In genomic region chr14:68968721-68969120, GRCh38 we compare ENCODE assay signal across 10 cellular contexts. TPM values are rescaled to one million over a fixed set of nuclear protein-coding genes. Genes with fewer than 3 reads are reported as not detected.
DNase-seq lines count a peak whose midpoint lies in the region; ATAC-seq and TF ChIP-seq lines count a peak whose summit lies in the region.
"Had no signal": no experiment of that assay in that cellular context is flagged by ENCODE, and none has a peak within 500 bp of the region (broad histone marks: within the 10 kb centered on the region; RNA-seq: fewer than 3 reads in every experiment).

No MANE protein-coding gene starts in this region.

- H3K36me3 ChIP-seq in GM23338 (ENCODE audit: insufficient read depth) (no peaks in the 10 kb centered on the region), RWPE2 (ENCODE audit: low read depth) (peaks cover 100% of the 10 kb centered on the region), esophagus muscularis mucosa (peaks cover 0 to 26% (median 16%) of the 10 kb centered on the region in 4 donors), smooth muscle cell (ENCODE audit: low read depth) (no peaks in the 10 kb centered on the region), upper lobe of left lung (peaks cover 0 to 18% (median 2%) of the 10 kb centered on the region in 4 donors), brain microvascular endothelial cell (replicated peaks) (peaks cover 70% of the 10 kb centered on the region)

- peaks cover 6% of the 10 kb centered on the region for H3K27me3 Mint-ChIP-seq in GM23338 (ENCODE audit: insufficient read depth, low read depth, poor library complexity)
- H3K27me3 Mint-ChIP-seq: stimulated activated naive B cell treated with anti-CD40 and anti-IgM and Interleukin-4, amounts not matched to agents 10 μg/mL and 1 μg/mL and 100 μg/mL, for 72 hours had no signal

- no peaks in the 10 kb centered on the region for H3K9me2 ChIP-seq in GM23338 (ENCODE audit: insufficient read depth)

- H3K4me3 Mint-ChIP-seq in GM23338, result no peak overlapping the region
- H3K4me3 Mint-ChIP-seq: stimulated activated naive B cell treated with anti-CD40 and anti-IgM and Interleukin-4, amounts not matched to agents 10 μg/mL and 1 μg/mL and 100 μg/mL, for 72 hours had no signal

- H3K9ac ChIP-seq in smooth muscle cell (ENCODE audit: low read depth), result no peak overlapping the region

- H3K27ac ChIP-seq in GM23338 (ENCODE audit: low read depth) (no peak overlapping the region), RWPE2 (ENCODE audit: poor library complexity, severe bottlenecking) (peak overlapping the region; percentile 98), esophagus muscularis mucosa (replicated peaks in 1 of 4) (peak overlapping the region; percentile 97 to 100 (median 98)), smooth muscle cell (ENCODE audit: low read depth) (peak overlapping the region; percentile 96), upper lobe of left lung (peak overlapping the region in 1 of 4 donors; percentile 7), brain microvascular endothelial cell (no peak overlapping the region)

- H3K79me2 ChIP-seq in GM23338 (replicated peaks; ENCODE audit: insufficient read depth) (peaks cover 100% of the 10 kb centered on the region), smooth muscle cell (ENCODE audit: low read depth) (peaks cover 100% of the 10 kb centered on the region)

- peaks cover 81% of the 10 kb centered on the region for H3K4me1 Mint-ChIP-seq in GM23338
- H3K4me1 Mint-ChIP-seq: stimulated activated naive B cell treated with anti-CD40 and anti-IgM and Interleukin-4, amounts not matched to agents 10 μg/mL and 1 μg/mL and 100 μg/mL, for 72 hours had no signal

- no peak overlapping the region for H3K27ac Mint-ChIP-seq in GM23338
- H3K27ac Mint-ChIP-seq: stimulated activated naive B cell treated with anti-CD40 and anti-IgM and Interleukin-4, amounts not matched to agents 10 μg/mL and 1 μg/mL and 100 μg/mL, for 72 hours had no signal

- no peaks in the 10 kb centered on the region for H3K9me3 Mint-ChIP-seq in GM23338

- no peak overlapping the region for H3K4me3 ChIP-seq in GM23338
- H3K4me3 ChIP-seq in RWPE2 (ENCODE audit: severe bottlenecking), result no peak overlapping the region
- peak overlapping the region; percentile 0 to 15 (median 8) for H3K4me3 ChIP-seq in esophagus muscularis mucosa
- H3K4me3 ChIP-seq in smooth muscle cell, result no peak overlapping the region
- no peak overlapping the region for H3K4me3 ChIP-seq in upper lobe of left lung
- H3K4me3 ChIP-seq in brain microvascular endothelial cell (ENCODE audit: low read depth, low read length), result no peak overlapping the region

- ATAC-seq in GM23338 (no peak; the same call in 2 of the 3 replicates), RWPE2 (ENCODE audit: low read depth) (no peak), upper lobe of left lung (ENCODE audit: low FRiP score in 2 of 2) (no peak)
- ATAC-seq: stimulated activated naive B cell treated with anti-CD40 and anti-IgM and Interleukin-4, amounts not matched to agents 10 μg/mL and 1 μg/mL and 100 μg/mL, for 72 hours had no signal

- TF ChIP-seq EP300 in esophagus muscularis mucosa (IDR thresholded peaks at IDR 0.05) (no peak), upper lobe of left lung (IDR thresholded peaks at IDR 0.05) (no peak)

- H3K27me3 ChIP-seq in GM23338 (ENCODE audit: insufficient read depth) (no peaks in the 10 kb centered on the region), RWPE2 (ENCODE audit: insufficient read depth, poor library complexity, severe bottlenecking) (no peaks in the 10 kb centered on the region), esophagus muscularis mucosa (no peaks in the 10 kb centered on the region), smooth muscle cell (ENCODE audit: low read depth) (no peaks in the 10 kb centered on the region), upper lobe of left lung (no peaks in the 10 kb centered on the region), brain microvascular endothelial cell (replicated peaks) (no peaks in the 10 kb centered on the region)

- TF ChIP-seq CTCF in GM23338 (conservative IDR thresholded peaks at IDR 0.05; ENCODE audit: low read depth in 2 of 2), result no peak
- TF ChIP-seq CTCF in RWPE2 (IDR thresholded peaks at IDR 0.05; ENCODE audit: poor library complexity, severe bottlenecking), result no peak
- TF ChIP-seq CTCF in esophagus muscularis mucosa (IDR thresholded peaks at IDR 0.05), result no peak
- TF ChIP-seq CTCF in smooth muscle cell (IDR thresholded peaks at IDR 0.05; ENCODE audit: borderline replicate concordance, insufficient read depth, poor library complexity, severe bottlenecking), result no peak
- TF ChIP-seq CTCF in upper lobe of left lung (IDR thresholded peaks at IDR 0.05), result no peak
- TF ChIP-seq CTCF in brain microvascular endothelial cell (IDR thresholded peaks at IDR 0.05; ENCODE audit: low read depth, low read length, missing control alignments), result no peak

- DNase-seq in GM23338 (ENCODE audit: low spot score), result no peak
- DNase-seq in RWPE2 (ENCODE audit: low spot score), result no peak
- DNase-seq in esophagus muscularis mucosa (ENCODE audit: extremely low spot score), result no peak
- DNase-seq in smooth muscle cell (lab: John Stamatoyannopoulos, UW; ENCODE audit: unreplicated experiment), result no peak
- DNase-seq in upper lobe of left lung, result no peak
- no peak for DNase-seq in brain microvascular endothelial cell
- no peak for DNase-seq in dermis blood vessel endothelial cell
- DNase-seq: NCI-H345; RPMI8226; stimulated activated naive B cell treated with anti-CD40 and anti-IgM and Interleukin-4, amounts not matched to agents 10 μg/mL and 1 μg/mL and 100 μg/mL, for 72 hours had no signal

- no peak overlapping the region for H2AFZ ChIP-seq in GM23338
- H2AFZ ChIP-seq in smooth muscle cell (ENCODE audit: low read depth), result no peak overlapping the region

- 0 out of 2 replicates have a peak, but pooled peaks cover 8% of the 10 kb centered on the region for H3F3A ChIP-seq in GM23338 (replicated peaks; ENCODE audit: low read depth)
- peaks cover 18% of the 10 kb centered on the region for H3F3A ChIP-seq in smooth muscle cell (ENCODE audit: low read depth)

- peaks cover 95% of the 10 kb centered on the region for H4K20me1 ChIP-seq in GM23338 (replicated peaks; ENCODE audit: insufficient read depth)
- H4K20me1 ChIP-seq in smooth muscle cell (ENCODE audit: low read depth), result peaks cover 100% of the 10 kb centered on the region

- intact Hi-C loops in esophagus muscularis mucosa (cut with DNase I), result no loop called here

- H3K36me3 Mint-ChIP-seq in GM23338 (ENCODE audit: low read depth), result peaks cover 24% of the 10 kb centered on the region

- in situ Hi-C loops in brain microvascular endothelial cell (cut with HindIII; ENCODE audit: low pct_ligation_motif_present, low sequenced_read_pairs), result no loop called here

- H3K4me1 ChIP-seq in GM23338 (ENCODE audit: insufficient read depth), result peaks cover 64% of the 10 kb centered on the region
- peaks cover 100% of the 10 kb centered on the region for H3K4me1 ChIP-seq in RWPE2 (ENCODE audit: insufficient read depth, poor library complexity, severe bottlenecking)
- peaks cover 81 to 100% (median 100%) of the 10 kb centered on the region in 4 donors for H3K4me1 ChIP-seq in esophagus muscularis mucosa
- H3K4me1 ChIP-seq in smooth muscle cell (ENCODE audit: low read depth), result peaks cover 26% of the 10 kb centered on the region
- H3K4me1 ChIP-seq in upper lobe of left lung, result peaks cover 50 to 65% (median 57%) of the 10 kb centered on the region in 4 donors

- WGBS in esophagus muscularis mucosa, result 43% methylated on average over 1 of the region's 4 CpGs
- 87% methylated on average over 4 of the region's 4 CpGs for WGBS in smooth muscle cell (ENCODE audit: low lambda C conversion rate)
- WGBS in upper lobe of left lung, 2 donors, result 83 to 95% methylated on average over 1 to 4 of the region's 4 CpGs

- 0 out of 2 replicates have a peak overlapping the region, but pooled peaks have one; percentile 61 for H3K4me2 ChIP-seq in GM23338
- peak overlapping the region; percentile 37 for H3K4me2 ChIP-seq in smooth muscle cell

- no peak for TF ChIP-seq POLR2A in esophagus muscularis mucosa (IDR thresholded peaks at IDR 0.05; ENCODE audit: low read depth)
- TF ChIP-seq POLR2A in upper lobe of left lung (IDR thresholded peaks at IDR 0.05), result no peak

- H3K9me3 ChIP-seq in RWPE2 (ENCODE audit: severe bottlenecking) (no peaks in the 10 kb centered on the region), esophagus muscularis mucosa (no peaks in the 10 kb centered on the region), smooth muscle cell (replicated peaks; ENCODE audit: low read depth) (no peaks in the 10 kb centered on the region), upper lobe of left lung (no peaks in the 10 kb centered on the region)

TF ChIP-seq in GM23338, 12 proteins besides CTCF, POLR2A, EP300 and RAD21 (continues in another document):
- TF ChIP-seq CREB1 (CRISPR knock-in tag; IDR thresholded peaks at IDR 0.05; ENCODE audit: low read depth) (no peak), NANOG (IDR thresholded peaks at IDR 0.05; ENCODE audit: borderline replicate concordance) (no peak), POLR2AphosphoS5 (IDR thresholded peaks at IDR 0.05; ENCODE audit: low read depth) (no peak), ZNF331 (CRISPR knock-in tag; IDR thresholded peaks at IDR 0.05; ENCODE audit: low read depth) (no peak), EZH2phosphoT487 (IDR thresholded peaks at IDR 0.05; ENCODE audit: unreplicated experiment) (no peak), ZNF114 (CRISPR knock-in tag; IDR thresholded peaks at IDR 0.05) (no peak)

RNA-seq across cellular contexts. Expression of gene ACTN1, which starts 10.4 kb away (rescaled TPM):
- total RNA-seq in GM23338 (2014; rRNA removed; shearing (Covaris generic)), result 257 and 280 TPM in 2 replicates
- polyA plus RNA-seq in GM23338 (2016; fragmentation: Nextera tagmentation; extraction: Ambion mirVana) (121 and 129 TPM in 2 replicates), smooth muscle cell (741 and 806 TPM in 2 replicates)
- total RNA-seq in esophagus muscularis mucosa (1,000 to 10,000 TPM in 3 of 4 donors, 100 to 1,000 TPM in 1; 958 to 2,110 (median 1,439) TPM), smooth muscle cell (361 and 422 TPM in 2 replicates), upper lobe of left lung (100 to 1,000 TPM; 117 to 195 (median 157) TPM), dermis blood vessel endothelial cell (233 and 441 TPM in 2 replicates)

Comparison
In these comparisons a context has a peak if more than half of its experiments do, and no peak if none do; other contexts are left out.
1. H3K27ac ChIP-seq: peak in RWPE2 (single experiment), esophagus muscularis mucosa (4 of 4) and smooth muscle cell (single experiment); none in GM23338 (single experiment) and brain microvascular endothelial cell (single experiment).
2. H3K4me3 ChIP-seq: peak in esophagus muscularis mucosa (4 of 4); none in GM23338 (single experiment), RWPE2 (single experiment), smooth muscle cell (single experiment), upper lobe of left lung (0 of 4) and brain microvascular endothelial cell (single experiment).